22 cellular contexts compared by ENCODE assay signal in genomic region chr3:101996832-101997231, GRCh38.
DNase-seq lines count a peak whose midpoint lies in the region; ATAC-seq and TF ChIP-seq lines count a peak whose summit lies in the region.
"Had no signal": no experiment of that assay in that cellular context is flagged by ENCODE, and none has a peak within 500 bp of the region (broad histone marks: within the 10 kb centered on the region; RNA-seq: fewer than 3 reads in every experiment).

No MANE protein-coding gene starts in this region.

- H2BK15ac ChIP-seq in mesenchymal stem cell (ENCODE audit: low read depth, poor library complexity, severe bottlenecking), result no peak overlapping the region

- H3K4me1 ChIP-seq in mesenchymal stem cell (ENCODE audit: control insufficient read depth, insufficient read depth, low read depth, low read length), result peaks cover 6% of the 10 kb centered on the region
- H3K4me1 ChIP-seq: heart right ventricle, neural progenitor cell had no signal

- no peaks in the 10 kb centered on the region for H3K36me3 ChIP-seq in mesenchymal stem cell (ENCODE audit: control insufficient read depth in 1 of 2, insufficient read depth in 2 of 2, low read depth in 1 of 2, low read length in 2 of 2)
- H3K36me3 ChIP-seq: heart right ventricle, neural progenitor cell had no signal

- H3K27ac Mint-ChIP-seq in activated T-helper 1 cell treated with anti-CD3 and anti-CD28 coated beads, Interleukin-12 subunit alpha, Interleukin-12 subunit beta, Interleukin-2, Interleukin-4 antibody, amounts not matched to agents 30 ng/mL and 10 ng/mL and 1 ng/mL, durations not matched to agents 14 hours and 24 hours and 36 hours, result no peak overlapping the region
- H3K27ac Mint-ChIP-seq in activated CD8-positive, alpha-beta T cell treated with anti-CD3 and anti-CD28 coated beads, Interleukin-2, amount 10 ng/mL, durations not matched to agents 7 days and 5 days, result no peak overlapping the region
- H3K27ac Mint-ChIP-seq: activated CD4-positive, alpha-beta memory T cell treated with anti-CD3 and anti-CD28 coated beads, Interleukin-2, amount 10 ng/mL, durations not matched to agents 7 days and 5 days; activated T-helper 17 cell treated with anti-CD3 and anti-CD28 coated beads, Interleukin-2, amount 50 U/mL, for 72 hours; CD4-positive, alpha-beta memory T cell; neural progenitor cell had no signal

- no peak overlapping the region for H2BK12ac ChIP-seq in mesenchymal stem cell (ENCODE audit: low read length in 2 of 2)

- DNase-seq in GM12865 (ENCODE audit: low read depth) (peak; percentile 50), dorsolateral prefrontal cortex (no peak), mesenchymal stem cell (no peak)
- DNase-seq in activated T-helper 1 cell treated with anti-CD3 and anti-CD28 coated beads, Interleukin-12 subunit alpha, Interleukin-12 subunit beta, Interleukin-2, Interleukin-4 antibody, amounts not matched to agents 30 ng/mL and 10 ng/mL and 1 ng/mL, durations not matched to agents 14 hours and 24 hours and 36 hours (ENCODE audit: low spot score), result no peak
- DNase-seq in activated CD8-positive, alpha-beta T cell treated with anti-CD3 and anti-CD28 coated beads, Interleukin-2, amount 10 ng/mL, durations not matched to agents 7 days and 5 days, result no peak
- DNase-seq: activated CD4-positive, alpha-beta memory T cell treated with anti-CD3 and anti-CD28 coated beads, Interleukin-2, amount 10 ng/mL, durations not matched to agents 7 days and 5 days; amniotic stem cell; caudate nucleus; DMS79; effector memory CD4-positive, alpha-beta T cell; heart right ventricle; NCI-H1105 treated with DMSO at 0.1 percent for 48 hours; NCI-H2171; NCI-H774; stimulated activated CD4-positive, alpha-beta T cell treated with anti-CD3 and anti-CD28 coated beads, Interleukin-15, amount 100 ng/mL, for 24 hours had no signal

- CTCF ChIA-PET in activated CD8-positive, alpha-beta T cell treated with anti-CD3 and anti-CD28 coated beads, Interleukin-2, amount 10 ng/mL, durations not matched to agents 7 days and 5 days (lab: Charles Lee), result interaction anchor here (0.6 to 0.9 kb wide), 2 partner anchors 187 to 472 kb away, joined by 3 read pairs; no protein-coding TSS in a partner anchor

- H2AK5ac ChIP-seq in mesenchymal stem cell (ENCODE audit: low read length, severe bottlenecking), result no peak overlapping the region

- H2AFZ ChIP-seq in mesenchymal stem cell (ENCODE audit: low read depth, low read length), result no peak overlapping the region
- H2AFZ ChIP-seq: neural progenitor cell had no signal

- peaks cover 7% of the 10 kb centered on the region for H3K36me3 Mint-ChIP-seq in activated T-helper 1 cell treated with anti-CD3 and anti-CD28 coated beads, Interleukin-12 subunit alpha, Interleukin-12 subunit beta, Interleukin-2, Interleukin-4 antibody, amounts not matched to agents 30 ng/mL and 10 ng/mL and 1 ng/mL, durations not matched to agents 14 hours and 24 hours and 36 hours (ENCODE audit: low read depth)
- H3K36me3 Mint-ChIP-seq in activated CD8-positive, alpha-beta T cell treated with anti-CD3 and anti-CD28 coated beads, Interleukin-2, amount 10 ng/mL, durations not matched to agents 7 days and 5 days (ENCODE audit: low read depth), result no peaks in the 10 kb centered on the region
- H3K36me3 Mint-ChIP-seq: CD4-positive, alpha-beta memory T cell; neural progenitor cell had no signal

- H3K14ac ChIP-seq in mesenchymal stem cell (ENCODE audit: low read length in 2 of 2), result no peak overlapping the region

- TF ChIP-seq CTCF in GM12865 (IDR thresholded peaks at IDR 0.05; ENCODE audit: insufficient read depth, low read depth, low read length, missing control alignments) (no peak), dorsolateral prefrontal cortex (IDR thresholded peaks at IDR 0.05 in 54 of 56, conservative IDR thresholded peaks at IDR 0.05 in 2 of 56; ENCODE audit: low read depth in 1 of 56, partially characterized antibody in 56 of 56) (no peak)

- H3K4me2 ChIP-seq in mesenchymal stem cell (ENCODE audit: low read length, poor library complexity, severe bottlenecking), result no peak overlapping the region
- H3K4me2 ChIP-seq: KMS-11, neural progenitor cell had no signal

- H3K4me3 Mint-ChIP-seq in activated T-helper 1 cell treated with anti-CD3 and anti-CD28 coated beads, Interleukin-12 subunit alpha, Interleukin-12 subunit beta, Interleukin-2, Interleukin-4 antibody, amounts not matched to agents 30 ng/mL and 10 ng/mL and 1 ng/mL, durations not matched to agents 14 hours and 24 hours and 36 hours, result no peak overlapping the region
- no peak overlapping the region for H3K4me3 Mint-ChIP-seq in activated CD8-positive, alpha-beta T cell treated with anti-CD3 and anti-CD28 coated beads, Interleukin-2, amount 10 ng/mL, durations not matched to agents 7 days and 5 days
- H3K4me3 Mint-ChIP-seq: activated CD4-positive, alpha-beta memory T cell treated with anti-CD3 and anti-CD28 coated beads, Interleukin-2, amount 10 ng/mL, durations not matched to agents 7 days and 5 days; activated T-helper 17 cell treated with anti-CD3 and anti-CD28 coated beads, Interleukin-2, amount 50 U/mL, for 72 hours; CD4-positive, alpha-beta memory T cell; neural progenitor cell had no signal

- H3K79me1 ChIP-seq in mesenchymal stem cell (replicated peaks; ENCODE audit: low read length, poor library complexity, severe bottlenecking), result no peaks in the 10 kb centered on the region

- no peak overlapping the region for H3K23ac ChIP-seq in mesenchymal stem cell (ENCODE audit: low read length in 2 of 2)

- POLR2A ChIA-PET in activated CD8-positive, alpha-beta T cell treated with anti-CD3 and anti-CD28 coated beads, Interleukin-2, amount 10 ng/mL, durations not matched to agents 7 days and 5 days (lab: Charles Lee), result no interaction called here

- no peaks in the 10 kb centered on the region for H3K9me3 Mint-ChIP-seq in activated T-helper 1 cell treated with anti-CD3 and anti-CD28 coated beads, Interleukin-12 subunit alpha, Interleukin-12 subunit beta, Interleukin-2, Interleukin-4 antibody, amounts not matched to agents 30 ng/mL and 10 ng/mL and 1 ng/mL, durations not matched to agents 14 hours and 24 hours and 36 hours
- no peaks in the 10 kb centered on the region for H3K9me3 Mint-ChIP-seq in activated CD8-positive, alpha-beta T cell treated with anti-CD3 and anti-CD28 coated beads, Interleukin-2, amount 10 ng/mL, durations not matched to agents 7 days and 5 days (ENCODE audit: insufficient read depth)
- H3K9me3 Mint-ChIP-seq: activated T-helper 17 cell treated with anti-CD3 and anti-CD28 coated beads, Interleukin-2, amount 50 U/mL, for 72 hours; neural progenitor cell had no signal

- peak; percentile 50 for ATAC-seq in GM18909 (IDR thresholded peaks at IDR 0.05; ENCODE audit: poor library complexity, unreplicated experiment)
- peak; percentile 67 for ATAC-seq in GM21723 (IDR thresholded peaks at IDR 0.05; ENCODE audit: unreplicated experiment)
- peak; percentile 51 for ATAC-seq in HG03439 (IDR thresholded peaks at IDR 0.05; ENCODE audit: unreplicated experiment)
- ATAC-seq in activated CD8-positive, alpha-beta T cell treated with anti-CD3 and anti-CD28 coated beads, Interleukin-2, amount 10 ng/mL, durations not matched to agents 7 days and 5 days, result no peak
- ATAC-seq: activated T-helper 17 cell treated with anti-CD3 and anti-CD28 coated beads, Interleukin-2, amount 50 U/mL, for 72 hours; heart right ventricle had no signal

- H4K8ac ChIP-seq in mesenchymal stem cell (ENCODE audit: low read length), result no peak overlapping the region

- H3K27me3 Mint-ChIP-seq in activated T-helper 1 cell treated with anti-CD3 and anti-CD28 coated beads, Interleukin-12 subunit alpha, Interleukin-12 subunit beta, Interleukin-2, Interleukin-4 antibody, amounts not matched to agents 30 ng/mL and 10 ng/mL and 1 ng/mL, durations not matched to agents 14 hours and 24 hours and 36 hours (ENCODE audit: insufficient read depth), result peaks cover 6% of the 10 kb centered on the region
- no peaks in the 10 kb centered on the region for H3K27me3 Mint-ChIP-seq in activated CD8-positive, alpha-beta T cell treated with anti-CD3 and anti-CD28 coated beads, Interleukin-2, amount 10 ng/mL, durations not matched to agents 7 days and 5 days (ENCODE audit: low read depth)
- H3K27me3 Mint-ChIP-seq: activated T-helper 17 cell treated with anti-CD3 and anti-CD28 coated beads, Interleukin-2, amount 50 U/mL, for 72 hours; CD4-positive, alpha-beta memory T cell had no signal

- intact Hi-C loops in dorsolateral prefrontal cortex (cut with DNase I), result no loop called here
- intact Hi-C loops in activated T-helper 1 cell treated with anti-CD3 and anti-CD28 coated beads, Interleukin-12 subunit alpha, Interleukin-12 subunit beta, Interleukin-2, Interleukin-4 antibody, amounts not matched to agents 30 ng/mL and 10 ng/mL and 1 ng/mL, durations not matched to agents 14 hours and 24 hours and 36 hours (cut with micrococcal nuclease), result no loop called here

- no peak overlapping the region for H3K9ac ChIP-seq in mesenchymal stem cell (ENCODE audit: low read length)
- H3K9ac ChIP-seq: KMS-11, neural progenitor cell had no signal

- H4K91ac ChIP-seq in mesenchymal stem cell (ENCODE audit: low read length), result no peak overlapping the region

- no peak overlapping the region for H3K4ac ChIP-seq in mesenchymal stem cell (ENCODE audit: low read depth in 1 of 2, low read length in 2 of 2)

- H3K27ac ChIP-seq in dorsolateral prefrontal cortex (no peak overlapping the region), mesenchymal stem cell (ENCODE audit: low read length, poor library complexity, severe bottlenecking) (no peak overlapping the region)
- H3K27ac ChIP-seq: heart right ventricle, KMS-11, neural progenitor cell had no signal

- no peaks in the 10 kb centered on the region for H3K9me3 ChIP-seq in mesenchymal stem cell (ENCODE audit: control insufficient read depth, low read length)
- H3K9me3 ChIP-seq: heart right ventricle had no signal

- peaks cover 40% of the 10 kb centered on the region for H3K4me1 Mint-ChIP-seq in activated T-helper 1 cell treated with anti-CD3 and anti-CD28 coated beads, Interleukin-12 subunit alpha, Interleukin-12 subunit beta, Interleukin-2, Interleukin-4 antibody, amounts not matched to agents 30 ng/mL and 10 ng/mL and 1 ng/mL, durations not matched to agents 14 hours and 24 hours and 36 hours (ENCODE audit: low read depth)
- peaks cover 12% of the 10 kb centered on the region for H3K4me1 Mint-ChIP-seq in activated CD8-positive, alpha-beta T cell treated with anti-CD3 and anti-CD28 coated beads, Interleukin-2, amount 10 ng/mL, durations not matched to agents 7 days and 5 days (ENCODE audit: low read depth)

- H2BK120ac ChIP-seq in mesenchymal stem cell (ENCODE audit: low read depth, low read length), result no peak overlapping the region

- no peak overlapping the region for H2BK5ac ChIP-seq in mesenchymal stem cell (ENCODE audit: low read depth, low read length, poor library complexity, severe bottlenecking)

- H3K27me3 ChIP-seq in dorsolateral prefrontal cortex, result no peaks in the 10 kb centered on the region
- no peaks in the 10 kb centered on the region for H3K27me3 ChIP-seq in mesenchymal stem cell (ENCODE audit: control insufficient read depth in 1 of 2, insufficient read depth in 1 of 2, low read length in 2 of 2)
- H3K27me3 ChIP-seq: heart right ventricle, neural progenitor cell had no signal

- H3K4me3 ChIP-seq in GM12865 (ENCODE audit: low read depth, low read length) (no peak overlapping the region), dorsolateral prefrontal cortex (no peak overlapping the region), mesenchymal stem cell (ENCODE audit: insufficient read depth in 1 of 2, low read depth in 1 of 2, low read length in 2 of 2) (no peak overlapping the region)
- H3K4me3 ChIP-seq: heart right ventricle, neural progenitor cell had no signal

- no peak overlapping the region for H3K18ac ChIP-seq in mesenchymal stem cell (ENCODE audit: low read depth in 1 of 2, low read length in 2 of 2)

- 90% methylated on average over 3 of the region's 3 CpGs for WGBS in mesenchymal stem cell
